In the genomic region with DNA sequence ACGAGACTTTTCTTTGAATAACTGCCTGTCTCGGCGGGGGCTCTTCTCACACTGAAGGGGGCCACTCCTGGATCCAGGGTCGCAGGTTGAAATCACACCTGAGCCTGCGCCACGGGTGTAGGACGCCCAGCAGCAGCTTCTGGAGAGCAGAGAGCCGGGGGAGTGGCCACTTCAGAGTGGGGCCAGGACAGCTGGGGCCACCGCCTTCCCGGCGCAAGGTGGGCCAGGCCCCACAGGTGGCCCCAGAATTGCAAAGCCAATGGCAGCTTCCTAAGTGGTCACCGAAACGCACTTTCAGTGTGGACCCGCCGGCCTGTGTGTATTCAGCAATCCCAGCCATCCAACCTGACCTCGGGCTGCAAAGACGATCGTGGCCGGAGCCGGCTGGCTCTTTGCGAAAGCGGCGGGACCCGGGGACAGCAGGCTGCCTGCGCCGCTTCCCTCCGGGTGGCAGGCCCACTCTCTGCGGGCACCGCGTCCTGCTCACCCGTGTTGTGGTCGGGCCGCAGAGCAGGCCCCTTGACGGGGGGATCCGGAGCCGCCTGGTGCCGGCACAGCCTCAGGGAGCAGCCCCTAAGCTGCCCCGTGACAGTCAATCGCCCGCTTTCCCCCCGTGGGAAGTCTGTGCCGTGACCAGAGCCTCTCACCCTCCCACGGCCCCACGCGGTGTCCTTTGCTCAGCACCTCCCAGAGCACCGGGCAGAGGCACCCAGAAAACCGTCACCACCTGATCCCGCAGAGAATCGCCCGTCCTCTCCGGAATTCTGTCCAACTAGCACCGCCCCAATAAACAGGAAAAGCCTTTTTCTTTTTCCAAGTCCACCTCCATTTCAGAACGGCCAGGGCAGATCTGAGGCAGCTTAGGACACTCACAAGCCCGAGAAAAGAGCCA, we compare ENCODE assay signal across 23 cellular contexts.
DNase-seq lines count a peak whose midpoint lies in the region; ATAC-seq and TF ChIP-seq lines count a peak whose summit lies in the region.
"Had no signal": no experiment of that assay in that cellular context is flagged by ENCODE, and none has a peak within 500 bp of the region (broad histone marks: within the 10 kb centered on the region; RNA-seq: fewer than 3 reads in every experiment).

No MANE protein-coding gene starts in this region.

- H3K9me3 ChIP-seq in H9 (ENCODE audit: control insufficient read depth, low read depth, low read length) (no peaks in the 10 kb centered on the region), vagina (no peaks in the 10 kb centered on the region)

- no peak overlapping the region for H3K4ac ChIP-seq in H9 (ENCODE audit: low read depth, low read length)

- H3K27me3 ChIP-seq in H9 (ENCODE audit: insufficient read depth, low read length) = no peaks in the 10 kb centered on the region
- no peaks in the 10 kb centered on the region for H3K27me3 ChIP-seq in vagina

- no peak overlapping the region for H4K91ac ChIP-seq in H9 (ENCODE audit: insufficient read length, low read depth, low read length)

- peaks cover 6 to 11% (median 7%) of the 10 kb centered on the region in 3 experiments for H3K36me3 Mint-ChIP-seq in H9 (ENCODE audit: insufficient read depth in 1 of 3, low read depth in 3 of 3)
- peaks cover 27% of the 10 kb centered on the region for H3K36me3 Mint-ChIP-seq in neural crest cell (ENCODE audit: low read depth)
- H3K36me3 Mint-ChIP-seq: CD4-positive, CD25-positive, alpha-beta regulatory T cell had no signal

- no peak overlapping the region for H2BK5ac ChIP-seq in H9 (ENCODE audit: insufficient read length, low read length)

- DNase-seq in stimulated activated naive CD8-positive, alpha-beta T cell treated with anti-CD3 and anti-CD28 coated beads, Interleukin-15, amount 100 ng/mL, for 72 hours = no peak
- DNase-seq in stimulated activated naive CD8-positive, alpha-beta T cell treated with anti-CD3 and anti-CD28 coated beads, Interleukin-15, Interleukin-2, amounts not matched to agents 100 U/mL and 50 U/mL, for 24 hours = no peak
- DNase-seq in H9 = peak; percentile 41
- no peak for DNase-seq in neural crest cell (ENCODE audit: low read depth, low spot score)
- DNase-seq in vagina (ENCODE audit: extremely low spot score in 2 of 2) = peak in 1 of 2 donors; percentile 81
- no peak for DNase-seq in H4 (ENCODE audit: low spot score)
- no peak for DNase-seq in activated T-cell treated with anti-CD3 and anti-CD28 coated beads for 4 hours
- DNase-seq: CD4-positive, CD25-positive, alpha-beta regulatory T cell; COR-L47; DMS 273 treated with DMSO at 0.1 percent for 48 hours; EL; H7; HFFc6; KG1; NCI-H1092 treated with DMSO at 0.1 percent for 48 hours; NCI-H1436 treated with DMSO at 0.1 percent for 48 hours; NCI-H1930; NCI-H510A; NCI-H748 treated with DMSO at 0.1 percent for 48 hours; SHP77 treated with DMSO at 0.1 percent for 48 hours had no signal

- no peak overlapping the region for H3K56ac ChIP-seq in H9 (ENCODE audit: insufficient read length, low read depth, low read length)

- H2BK15ac ChIP-seq in H9 (ENCODE audit: low read depth, low read length) = no peak overlapping the region

- H3K4me1 Mint-ChIP-seq in stimulated activated naive CD8-positive, alpha-beta T cell treated with anti-CD3 and anti-CD28 coated beads, Interleukin-15, amount 100 ng/mL, for 72 hours = peaks cover 16% of the 10 kb centered on the region
- H3K4me1 Mint-ChIP-seq in H9 (peaks cover 9 to 13% of the 10 kb centered on the region in 2 experiments), neural crest cell (peaks cover 10% of the 10 kb centered on the region)

- H3K4me1 ChIP-seq in H9 (ENCODE audit: insufficient read depth, low read length) (no peaks in the 10 kb centered on the region; the same call in 1 of the 2 replicates), vagina (peaks cover 28% of the 10 kb centered on the region)

- no peaks in the 10 kb centered on the region for H3K79me1 ChIP-seq in H9 (ENCODE audit: insufficient read depth, low read depth, low read length, poor library complexity, severe bottlenecking)

- no peak overlapping the region for H3K14ac ChIP-seq in H9 (ENCODE audit: insufficient read depth, low read length)

- no peak overlapping the region for H2AK5ac ChIP-seq in H9 (ENCODE audit: insufficient read length, low read length)

- H3K4me2 ChIP-seq in H9 (ENCODE audit: insufficient read depth, insufficient read length, low read length) = no peak overlapping the region

- TF ChIP-seq POLR2A in vagina (IDR thresholded peaks at IDR 0.05) = no peak

- H3K4me3 ChIP-seq in vagina = no peak overlapping the region
- H3K4me3 ChIP-seq: SK-N-MC had no signal

- H3K9ac ChIP-seq in H9 (ENCODE audit: extremely low read depth, insufficient read length, low read length) = no peak overlapping the region

- H3K9me3 Mint-ChIP-seq in stimulated activated naive CD8-positive, alpha-beta T cell treated with anti-CD3 and anti-CD28 coated beads, Interleukin-15, amount 100 ng/mL, for 72 hours = peaks cover 16 to 20% of the 10 kb centered on the region in 2 donors
- peaks cover 3 to 9% of the 10 kb centered on the region in 2 experiments; a peak in 4 of 5 replicates for H3K9me3 Mint-ChIP-seq in H9
- H3K9me3 Mint-ChIP-seq in neural crest cell = peaks cover 6% of the 10 kb centered on the region
- H3K9me3 Mint-ChIP-seq: CD4-positive, CD25-positive, alpha-beta regulatory T cell had no signal

- peaks cover 18% of the 10 kb centered on the region for H3K27me3 Mint-ChIP-seq in stimulated activated naive CD8-positive, alpha-beta T cell treated with anti-CD3 and anti-CD28 coated beads, Interleukin-15, amount 100 ng/mL, for 72 hours
- H3K27me3 Mint-ChIP-seq in H9 (ENCODE audit: low read depth) (peaks cover 5% of the 10 kb centered on the region), neural crest cell (ENCODE audit: low read depth) (peaks cover 2% of the 10 kb centered on the region)
- H3K27me3 Mint-ChIP-seq: CD4-positive, CD25-positive, alpha-beta regulatory T cell had no signal

- H2BK20ac ChIP-seq in H9 (ENCODE audit: low read depth, low read length, poor library complexity, severe bottlenecking) = no peak overlapping the region

- H4K5ac ChIP-seq in H9 (ENCODE audit: insufficient read length, low read depth, low read length) = no peak overlapping the region

- no peak overlapping the region for H3T11ph ChIP-seq in H9 (ENCODE audit: low read length)

- H2AFZ ChIP-seq in H9 (ENCODE audit: low read length) = no peak overlapping the region

- TF ChIP-seq CTCF in H9 (conservative IDR thresholded peaks at IDR 0.05) = no peak
- no peak for TF ChIP-seq CTCF in neural crest cell (conservative IDR thresholded peaks at IDR 0.05)
- TF ChIP-seq CTCF in vagina (IDR thresholded peaks at IDR 0.05) = no peak

- H3K4me3 Mint-ChIP-seq in stimulated activated naive CD8-positive, alpha-beta T cell treated with anti-CD3 and anti-CD28 coated beads, Interleukin-15, amount 100 ng/mL, for 72 hours = no peak overlapping the region
- no peak overlapping the region for H3K4me3 Mint-ChIP-seq in H9
- H3K4me3 Mint-ChIP-seq in neural crest cell = peak overlapping the region; percentile 18
- H3K4me3 Mint-ChIP-seq: CD4-positive, CD25-positive, alpha-beta regulatory T cell; HFFc6 had no signal

- intact Hi-C loops in vagina (cut with DNase I) = no loop called here

- ATAC-seq in stimulated activated naive CD8-positive, alpha-beta T cell treated with anti-CD3 and anti-CD28 coated beads, Interleukin-15, amount 100 ng/mL, for 72 hours = peak; percentile 23
- ATAC-seq in stimulated activated naive CD8-positive, alpha-beta T cell treated with anti-CD3 and anti-CD28 coated beads, Interleukin-15, Interleukin-2, amounts not matched to agents 100 U/mL and 50 U/mL, for 24 hours = no peak
- no peak for ATAC-seq in GM18517 (IDR thresholded peaks at IDR 0.05; ENCODE audit: unreplicated experiment)

- no peak overlapping the region for H3K27ac ChIP-seq in H9 (ENCODE audit: insufficient read length, low read depth, low read length)
- peak overlapping the region; percentile 20 for H3K27ac ChIP-seq in vagina
- H3K27ac ChIP-seq: RWPE1, SK-N-MC had no signal

- no peak overlapping the region for H2BK120ac ChIP-seq in H9 (ENCODE audit: low read depth, low read length, poor library complexity, severe bottlenecking)

- no peaks in the 10 kb centered on the region for H4K20me1 ChIP-seq in H9 (ENCODE audit: control insufficient read depth, insufficient read depth, insufficient read length)

- H3K18ac ChIP-seq in H9 (ENCODE audit: insufficient read length, low read depth, low read length) = no peak overlapping the region

- whole genome bisulfite sequencing in H9 (ENCODE audit: extremely low coverage, insufficient read length, low lambda C conversion rate) = no CpG with 5 or more reads among the region's 54 CpGs

- H3K23me2 ChIP-seq in H9 (ENCODE audit: insufficient read length, low read depth, low read length, poor library complexity, severe bottlenecking) = no peaks in the 10 kb centered on the region

- H3K27ac Mint-ChIP-seq in stimulated activated naive CD8-positive, alpha-beta T cell treated with anti-CD3 and anti-CD28 coated beads, Interleukin-15, amount 100 ng/mL, for 72 hours = peak overlapping the region in 1 of 2 donors; percentile 8
- H3K27ac Mint-ChIP-seq in H9 = no peak overlapping the region
- H3K27ac Mint-ChIP-seq in neural crest cell (ENCODE audit: unreplicated experiment) = peak overlapping the region; percentile 28
- H3K27ac Mint-ChIP-seq: HFFc6 had no signal

- H3K23ac ChIP-seq in H9 (ENCODE audit: insufficient read length, low read depth, low read length) = no peak overlapping the region

- H2BK12ac ChIP-seq in H9 (ENCODE audit: insufficient read length, low read depth, low read length) = no peak overlapping the region

- no peaks in the 10 kb centered on the region for H3K79me2 ChIP-seq in H9 (ENCODE audit: insufficient read depth, low read length)

- H4K8ac ChIP-seq in H9 (replicated peaks; ENCODE audit: insufficient read length, low read depth, low read length) = no peak overlapping the region

- H3K36me3 ChIP-seq in vagina = no peaks in the 10 kb centered on the region
